Comparison of ENCODE assay signal across 19 cellular contexts in genomic region chr19:35945121-35945792, GRCh38. TPM values are rescaled to one million over a fixed set of nuclear protein-coding genes. Genes with fewer than 3 reads are reported as not detected.
DNase-seq lines count a peak whose midpoint lies in the region; ATAC-seq, FAIRE-seq and TF ChIP-seq lines count a peak whose summit lies in the region.
"Had no signal": no experiment of that assay in that cellular context is flagged by ENCODE, and none has a peak within 500 bp of the region (broad histone marks: within the 10 kb centered on the region; RNA-seq: fewer than 3 reads in every experiment).

No MANE protein-coding gene starts in this region.

- no peak overlapping the region for H3K9ac ChIP-seq in kidney (ENCODE audit: low read length in 2 of 2)

- H3K36me3 ChIP-seq in HEK293 (ENCODE audit: control insufficient read depth in 2 of 2, insufficient read depth in 1 of 2, low read length in 2 of 2) (peaks cover 23 to 26% of the 10 kb centered on the region in 2 experiments), kidney (ENCODE audit: control insufficient read depth in 1 of 2, insufficient read depth in 2 of 2, low read length in 2 of 2) (no peaks in the 10 kb centered on the region), osteoblast (ENCODE audit: insufficient read depth, low read length) (no peaks in the 10 kb centered on the region)
- H3K36me3 ChIP-seq: HAP-1 had no signal

- H4K20me1 ChIP-seq in osteoblast (ENCODE audit: insufficient read depth, low read length): peaks cover 9% of the 10 kb centered on the region

- no peak for ATAC-seq in CD4-positive, alpha-beta T cell (ENCODE audit: poor library complexity)

- no peak overlapping the region for H2AFZ ChIP-seq in osteoblast (ENCODE audit: low read length)

- H3K9me3 Mint-ChIP-seq in CD4-positive, alpha-beta T cell: no peaks in the 10 kb centered on the region

- peak overlapping the region; percentile 65 for H3K27ac Mint-ChIP-seq in CD4-positive, alpha-beta T cell

- TF ChIP-seq CTCF in CD4-positive, alpha-beta T cell (IDR thresholded peaks at IDR 0.05): no peak
- TF ChIP-seq CTCF in HEK293 (tag by site-specific recombination; IDR thresholded peaks at IDR 0.05) (no peak), kidney (IDR thresholded peaks at IDR 0.05; ENCODE audit: borderline replicate concordance, extremely low read depth, insufficient read depth) (no peak), osteoblast (IDR thresholded peaks at IDR 0.05; ENCODE audit: extremely low read depth, low read depth, low read length) (no peak)

- no peak overlapping the region for H3K4me3 ChIP-seq in HEK293 (ENCODE audit: low read depth, low read length)
- H3K4me3 ChIP-seq in kidney (ENCODE audit: low read length in 2 of 2): no peak overlapping the region
- H3K4me3 ChIP-seq in osteoblast (ENCODE audit: insufficient read depth, low read length): no peak overlapping the region
- H3K4me3 ChIP-seq: HAP-1 had no signal

- FAIRE-seq in kidney (lab: Jason Lieb, UNC): no peak
- FAIRE-seq: GM19239, HTR-8/SVneo had no signal

- no peak overlapping the region for H3K27ac ChIP-seq in CD4-positive, alpha-beta T cell (ENCODE audit: low read depth, low read length)
- H3K27ac ChIP-seq in HEK293 (ENCODE audit: extremely low read depth, low read depth, low read length) (no peak overlapping the region), kidney (ENCODE audit: low read depth in 2 of 2, low read length in 2 of 2) (no peak overlapping the region), osteoblast (ENCODE audit: low read depth, low read length) (no peak overlapping the region)
- H3K27ac ChIP-seq: HL-60, RWPE1 had no signal

- DNase-seq in CD4-positive, alpha-beta T cell: no peak
- DNase-seq in kidney: peak; percentile 58
- peak; percentile 55 for DNase-seq in osteoblast (ENCODE audit: insufficient read length, low spot score, missing footprints)
- DNase-seq in NCI-H2196 treated with DMSO at 0.1 percent for 48 hours (lab: John Stamatoyannopoulos, UW; ENCODE audit: unreplicated experiment): no peak
- no peak for DNase-seq in Ammon's horn (ENCODE audit: low spot score)
- no peak for DNase-seq in NCI-H187 (lab: John Stamatoyannopoulos, UW)
- DNase-seq: ACHN, AML-193, Calu3, NCI-H1930, NCI-H446 treated with DMSO at 0.1 percent for 48 hours, NCI-H748 treated with DMSO at 0.1 percent for 48 hours, OCI-M1 had no signal

- intact Hi-C loops in CD4-positive, alpha-beta T cell (cut with DNase I, micrococcal nuclease): no loop called here
- intact Hi-C loops in kidney (cut with DNase I): no loop called here

- H3K4me1 Mint-ChIP-seq in CD4-positive, alpha-beta T cell (ENCODE audit: low read depth): peaks cover 34% of the 10 kb centered on the region

- H3K4me1 ChIP-seq in HEK293 (ENCODE audit: control insufficient read depth, insufficient read depth, low read length): peaks cover 2% of the 10 kb centered on the region
- no peaks in the 10 kb centered on the region for H3K4me1 ChIP-seq in kidney (ENCODE audit: control insufficient read depth in 1 of 2, insufficient read depth in 1 of 2, low read depth in 1 of 2, low read length in 2 of 2)
- H3K4me1 ChIP-seq in osteoblast (ENCODE audit: insufficient read depth, low read length): no peaks in the 10 kb centered on the region

- peaks cover 43% of the 10 kb centered on the region for H3K36me3 Mint-ChIP-seq in CD4-positive, alpha-beta T cell (ENCODE audit: low read depth)

- no peaks in the 10 kb centered on the region for H3K27me3 Mint-ChIP-seq in CD4-positive, alpha-beta T cell

- H3K4me2 ChIP-seq in osteoblast (ENCODE audit: insufficient read depth, low read length): no peak overlapping the region

- H3K9me3 ChIP-seq in CD4-positive, alpha-beta T cell (ENCODE audit: control insufficient read depth, low read length): no peaks in the 10 kb centered on the region
- no peaks in the 10 kb centered on the region for H3K9me3 ChIP-seq in HEK293 (ENCODE audit: control insufficient read depth, insufficient read depth, low read depth, low read length)
- H3K9me3 ChIP-seq in kidney (ENCODE audit: control insufficient read depth in 1 of 2, low read length in 2 of 2): no peaks in the 10 kb centered on the region
- no peaks in the 10 kb centered on the region for H3K9me3 ChIP-seq in osteoblast (ENCODE audit: low read depth, low read length)
- H3K9me3 ChIP-seq: HAP-1 had no signal

- no peaks in the 10 kb centered on the region for H3K27me3 ChIP-seq in CD4-positive, alpha-beta T cell (ENCODE audit: control insufficient read depth, insufficient read depth, low read length)
- no peaks in the 10 kb centered on the region for H3K27me3 ChIP-seq in osteoblast (ENCODE audit: insufficient read depth, low read length)

- POLR2A ChIA-PET in CD4-positive, alpha-beta T cell (lab: Charles Lee): interaction anchor here (0.9 to 1.5 kb wide), 2 partner anchors 8 to 13 kb away, joined by 4 to 5 read pairs; no protein-coding TSS in a partner anchor
- POLR2A ChIA-PET in HEK293 (lab: Yijun Ruan, JAX): interaction anchor here (0.9 kb wide), 2 partner anchors 14 to 21 kb away, joined by 3 read pairs; no protein-coding TSS in a partner anchor

- no peaks in the 10 kb centered on the region for H3K79me2 ChIP-seq in osteoblast (ENCODE audit: insufficient read depth, low read length)

- H3K4me3 Mint-ChIP-seq in CD4-positive, alpha-beta T cell: no peak overlapping the region

- CTCF ChIA-PET in CD4-positive, alpha-beta T cell (lab: Charles Lee): interaction anchor here (0.8 kb wide), 1 partner anchor 14 kb away, joined by 3 read pairs; no protein-coding TSS in a partner anchor
- CTCF ChIA-PET in HEK293 (lab: Yijun Ruan, JAX): interaction anchor here (0.6 to 1.3 kb wide), 10 partner anchors 8 to 253 kb away, joined by 3 to 5 read pairs (median 4); no protein-coding TSS in a partner anchor

TF ChIP-seq in HEK293, 187 proteins besides CTCF, POLR2A, EP300 and RAD21 (continues in another document):
- TF ChIP-seq SETDB1 (IDR thresholded peaks at IDR 0.05; ENCODE audit: insufficient read length, low read length): no peak
- no peak for TF ChIP-seq ZNF623 (tag by site-specific recombination; IDR thresholded peaks at IDR 0.05)
- no peak for TF ChIP-seq ZNF629 (tag by site-specific recombination; IDR thresholded peaks at IDR 0.05)
- 0 out of 2 replicates have a peak, but pooled peaks have one; percentile 17 for TF ChIP-seq ZNF2 (tag by site-specific recombination; IDR thresholded peaks at IDR 0.05)
- TF ChIP-seq, protein P1, sequence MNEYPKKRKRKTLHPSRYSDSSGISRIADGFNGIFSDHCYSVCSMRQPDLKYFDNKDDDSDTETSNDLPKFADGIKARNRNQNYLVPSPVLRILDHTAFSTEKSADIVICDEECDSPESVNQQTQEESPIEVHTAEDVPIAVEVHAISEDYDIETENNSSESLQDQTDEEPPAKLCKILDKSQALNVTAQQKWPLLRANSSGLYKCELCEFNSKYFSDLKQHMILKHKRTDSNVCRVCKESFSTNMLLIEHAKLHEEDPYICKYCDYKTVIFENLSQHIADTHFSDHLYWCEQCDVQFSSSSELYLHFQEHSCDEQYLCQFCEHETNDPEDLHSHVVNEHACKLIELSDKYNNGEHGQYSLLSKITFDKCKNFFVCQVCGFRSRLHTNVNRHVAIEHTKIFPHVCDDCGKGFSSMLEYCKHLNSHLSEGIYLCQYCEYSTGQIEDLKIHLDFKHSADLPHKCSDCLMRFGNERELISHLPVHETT (tag by site-specific recombination; IDR thresholded peaks at IDR 0.05): 0 out of 2 replicates have a peak, but pooled peaks have one; percentile 16
- TF ChIP-seq ZNF48 (tag by site-specific recombination; IDR thresholded peaks at IDR 0.05): no peak
- no peak for TF ChIP-seq AEBP2 (tag by site-specific recombination; IDR thresholded peaks at IDR 0.05; ENCODE audit: borderline replicate concordance)
- no peak for TF ChIP-seq ZNF555 (tag by site-specific recombination; conservative IDR thresholded peaks at IDR 0.05)
- no peak for TF ChIP-seq ZSCAN16 (tag by site-specific recombination; IDR thresholded peaks at IDR 0.05)
- TF ChIP-seq ZNF626 (tag by site-specific recombination; IDR thresholded peaks at IDR 0.05): no peak

RNA-seq across cellular contexts. Expression of gene LRFN3, which starts 9.1 kb away (rescaled TPM):
- total RNA-seq in CD4-positive, alpha-beta T cell: 1 to 10 TPM; 4.2 to 4.5 TPM
- total RNA-seq in kidney (9.4 TPM), osteoblast (4.4 and 6.9 TPM in 2 replicates)
- polyA plus RNA-seq in kidney (ENCODE audit: insufficient read depth, low read depth, low replicate concordance): 8.2 TPM

RNA-seq across cellular contexts. Expression of gene TYROBP, which starts 37.2 kb away (rescaled TPM):
- 1 to 10 TPM; 6.0 to 7.6 TPM for total RNA-seq in CD4-positive, alpha-beta T cell
- 77.6 TPM for total RNA-seq in kidney
- 64.2 TPM for polyA plus RNA-seq in kidney (ENCODE audit: insufficient read depth, low read depth, low replicate concordance)
- total RNA-seq in osteoblast: 0.36 TPM in 1 of 2 replicates, not detected in the other
- total RNA-seq: Calu3 had no signal

RNA-seq across cellular contexts. Expression of gene HCST, which starts 42.9 kb away (rescaled TPM):
- total RNA-seq in CD4-positive, alpha-beta T cell: 10 to 100 TPM; 72.4 to 78.6 TPM
- total RNA-seq in kidney (16.7 TPM), osteoblast (0.36 and 1.5 TPM in 2 replicates)
- 10.6 TPM for polyA plus RNA-seq in kidney (ENCODE audit: insufficient read depth, low read depth, low replicate concordance)
- total RNA-seq: Calu3 had no signal

RNA-seq across cellular contexts. Expression of gene NFKBID, which starts 44.9 kb away (rescaled TPM):
- total RNA-seq in CD4-positive, alpha-beta T cell: 10 to 100 TPM; 26.5 to 30.1 TPM
- total RNA-seq in kidney (23.9 TPM), osteoblast (4.4 and 5.8 TPM in 2 replicates)
- polyA plus RNA-seq in kidney (ENCODE audit: insufficient read depth, low read depth, low replicate concordance): 1.9 TPM

RNA-seq across cellular contexts. Expression of gene SDHAF1, which starts 49.7 kb away (rescaled TPM):
- total RNA-seq in CD4-positive, alpha-beta T cell: 1 to 10 TPM; 4.3 to 5.4 TPM
- 15.0 TPM for total RNA-seq in kidney
- 34.3 TPM for polyA plus RNA-seq in kidney (ENCODE audit: insufficient read depth, low read depth, low replicate concordance)
- total RNA-seq in osteoblast: 15.3 and 21.0 TPM in 2 replicates

Comparison
In these comparisons a context has a peak if more than half of its experiments do, and no peak if none do; other contexts are left out.
1. DNase-seq: peak in kidney (single experiment) and osteoblast (single experiment); none in CD4-positive, alpha-beta T cell (0 of 10), NCI-H2196 treated with DMSO at 0.1 percent for 48 hours (single experiment), Ammon's horn (single experiment) and NCI-H187 (0 of 2).